10 cellular contexts compared by ENCODE assay signal in the genomic region with DNA sequence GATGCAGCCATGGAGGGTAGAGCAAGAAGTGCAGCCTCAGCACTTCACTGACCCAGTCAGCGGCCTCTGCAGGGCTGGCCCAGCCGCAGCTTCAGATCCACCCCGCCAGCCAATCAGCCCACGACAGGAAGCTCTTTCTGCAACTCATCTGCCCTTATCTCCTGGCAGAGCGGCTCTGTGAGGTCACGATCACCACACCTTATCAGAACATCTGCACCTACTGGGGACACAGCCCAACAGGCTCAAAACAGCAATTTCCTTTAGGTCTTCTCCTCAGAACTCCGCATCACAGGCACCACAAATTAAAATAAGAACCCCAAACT.
DNase-seq lines count a peak whose midpoint lies in the region; ATAC-seq lines count a peak whose summit lies in the region.
"Had no signal": no experiment of that assay in that cellular context is flagged by ENCODE, and none has a peak within 500 bp of the region (broad histone marks: within the 10 kb centered on the region; RNA-seq: fewer than 3 reads in every experiment).

No MANE protein-coding gene starts in this region.

- ATAC-seq in activated T-cell treated with anti-CD3 and anti-CD28 coated beads, Interleukin-2, amount 50 U/mL, for 72 hours (replicated peaks in 1 of 2) = peak; percentile 99 to 100
- ATAC-seq in GM21619 (IDR thresholded peaks at IDR 0.05; ENCODE audit: unreplicated experiment) = no peak
- no peak for ATAC-seq in HG03045 (IDR thresholded peaks at IDR 0.05; ENCODE audit: unreplicated experiment)

- H3K9me3 Mint-ChIP-seq in T-helper 2 cell treated with Interferon-gamma antibody and Interleukin-4, amounts not matched to agents 5 μg/mL and 100 μg/mL, for 36 hours = peaks cover 7% of the 10 kb centered on the region
- H3K9me3 Mint-ChIP-seq in activated T-cell treated with anti-CD3 and anti-CD28 coated beads, Interleukin-2, amount 50 U/mL, for 72 hours = no peaks in the 10 kb centered on the region

- H3K4me3 Mint-ChIP-seq in T-helper 2 cell treated with Interferon-gamma antibody and Interleukin-4, amounts not matched to agents 5 μg/mL and 100 μg/mL, for 36 hours = peak overlapping the region; percentile 68
- peak overlapping the region; percentile 74 to 83 for H3K4me3 Mint-ChIP-seq in activated T-cell treated with anti-CD3 and anti-CD28 coated beads, Interleukin-2, amount 50 U/mL, for 72 hours

- H3K27ac Mint-ChIP-seq in T-helper 2 cell treated with Interferon-gamma antibody and Interleukin-4, amounts not matched to agents 5 μg/mL and 100 μg/mL, for 36 hours = peak overlapping the region; percentile 97
- H3K27ac Mint-ChIP-seq in activated T-cell treated with anti-CD3 and anti-CD28 coated beads, Interleukin-2, amount 50 U/mL, for 72 hours = peak overlapping the region; percentile 84

- H3K4me1 Mint-ChIP-seq in T-helper 2 cell treated with Interferon-gamma antibody and Interleukin-4, amounts not matched to agents 5 μg/mL and 100 μg/mL, for 36 hours (ENCODE audit: low read depth) = peaks cover 50% of the 10 kb centered on the region
- peaks cover 29% of the 10 kb centered on the region for H3K4me1 Mint-ChIP-seq in activated T-cell treated with anti-CD3 and anti-CD28 coated beads, Interleukin-2, amount 50 U/mL, for 72 hours (ENCODE audit: low read depth)

- peaks cover 2% of the 10 kb centered on the region for H3K36me3 Mint-ChIP-seq in T-helper 2 cell treated with Interferon-gamma antibody and Interleukin-4, amounts not matched to agents 5 μg/mL and 100 μg/mL, for 36 hours (ENCODE audit: low read depth)
- H3K36me3 Mint-ChIP-seq in activated T-cell treated with anti-CD3 and anti-CD28 coated beads, Interleukin-2, amount 50 U/mL, for 72 hours (ENCODE audit: insufficient read depth in 2 of 2) = no peaks in the 10 kb centered on the region

- H3K27me3 Mint-ChIP-seq in T-helper 2 cell treated with Interferon-gamma antibody and Interleukin-4, amounts not matched to agents 5 μg/mL and 100 μg/mL, for 36 hours (ENCODE audit: low read depth) = no peaks in the 10 kb centered on the region
- no peaks in the 10 kb centered on the region for H3K27me3 Mint-ChIP-seq in activated T-cell treated with anti-CD3 and anti-CD28 coated beads, Interleukin-2, amount 50 U/mL, for 72 hours (ENCODE audit: low read depth)

- peak; percentile 83 for DNase-seq in T-helper 2 cell treated with Interferon-gamma antibody and Interleukin-4, amounts not matched to agents 5 μg/mL and 100 μg/mL, for 36 hours (ENCODE audit: low spot score)
- peak; percentile 76 to 77 for DNase-seq in activated T-cell treated with anti-CD3 and anti-CD28 coated beads, Interleukin-2, amount 50 U/mL, for 72 hours
- DNase-seq in mucosa of gallbladder (ENCODE audit: low spot score) (peak; percentile 32), putamen (ENCODE audit: low spot score) (no peak), UCSD-AML1 (lab: John Stamatoyannopoulos, UW; ENCODE audit: unreplicated experiment) (no peak)
- DNase-seq in stimulated activated CD8-positive, alpha-beta memory T cell treated with anti-CD3 and anti-CD28 coated beads, Interleukin-4, amount 100 ng/mL, for 48 hours = peak; percentile 75
- DNase-seq: DMS79 treated with DMSO at 0.1 percent for 48 hours, NCI-H1105 had no signal

Comparison
In these comparisons a context has a peak if more than half of its experiments do, and no peak if none do; other contexts are left out.
1. DNase-seq: peak in T-helper 2 cell treated with Interferon-gamma antibody and Interleukin-4, amounts not matched to agents 5 μg/mL and 100 μg/mL, for 36 hours (single experiment), activated T-cell treated with anti-CD3 and anti-CD28 coated beads, Interleukin-2, amount 50 U/mL, for 72 hours (2 of 2), mucosa of gallbladder (single experiment) and stimulated activated CD8-positive, alpha-beta memory T cell treated with anti-CD3 and anti-CD28 coated beads, Interleukin-4, amount 100 ng/mL, for 48 hours (single experiment); none in putamen (single experiment) and UCSD-AML1 (single experiment).
2. ATAC-seq: peak in activated T-cell treated with anti-CD3 and anti-CD28 coated beads, Interleukin-2, amount 50 U/mL, for 72 hours (2 of 2); none in GM21619 (single experiment) and HG03045 (single experiment).